In the genomic region with DNA sequence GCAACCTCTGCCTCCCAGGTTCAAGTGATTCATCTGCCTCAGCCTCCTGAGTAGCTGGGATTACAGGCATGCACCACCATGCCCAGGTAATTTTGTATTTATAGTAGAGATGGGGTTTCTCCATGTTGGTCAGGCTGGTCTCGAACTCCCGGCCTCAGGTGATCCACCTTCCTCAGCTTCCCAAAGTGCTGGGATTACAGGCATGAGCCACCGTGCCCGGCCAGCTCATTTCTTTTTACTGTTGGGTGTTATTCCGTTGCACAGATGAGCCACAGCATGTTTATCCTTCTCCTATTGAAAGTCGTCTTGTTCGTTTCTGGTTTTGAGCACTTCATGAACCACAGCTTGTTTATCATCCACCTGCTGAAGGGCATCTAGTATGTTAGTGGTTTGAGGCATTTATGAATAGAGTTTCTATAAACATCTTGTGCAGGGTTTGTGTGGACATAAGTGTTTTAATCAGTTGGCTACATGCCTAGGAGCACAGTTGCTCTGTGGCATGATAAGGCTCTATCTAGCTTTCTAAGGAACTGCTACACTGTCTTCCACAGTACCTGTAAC, we compare ENCODE assay signal across 5 cellular contexts. TPM values are rescaled to one million over a fixed set of nuclear protein-coding genes. Genes with fewer than 3 reads are reported as not detected.
"Had no signal": no experiment of that assay in that cellular context is flagged by ENCODE, and none has a peak within 500 bp of the region (broad histone marks: within the 10 kb centered on the region; RNA-seq: fewer than 3 reads in every experiment).

No MANE protein-coding gene starts in this region.

RNA-seq across cellular contexts. Expression of a gene that starts 2.3 kb away (rescaled TPM):
- total RNA-seq: HT-29, LHCN-M2, MCF 10A, Right ventricle myocardium superior, SJSA1 had no signal

RNA-seq across cellular contexts. Expression of a gene that starts 26.1 kb away (rescaled TPM):
- total RNA-seq: HT-29, LHCN-M2, MCF 10A, Right ventricle myocardium superior, SJSA1 had no signal
